Comparison of ENCODE assay signal across 8 cellular contexts in the genomic region with DNA sequence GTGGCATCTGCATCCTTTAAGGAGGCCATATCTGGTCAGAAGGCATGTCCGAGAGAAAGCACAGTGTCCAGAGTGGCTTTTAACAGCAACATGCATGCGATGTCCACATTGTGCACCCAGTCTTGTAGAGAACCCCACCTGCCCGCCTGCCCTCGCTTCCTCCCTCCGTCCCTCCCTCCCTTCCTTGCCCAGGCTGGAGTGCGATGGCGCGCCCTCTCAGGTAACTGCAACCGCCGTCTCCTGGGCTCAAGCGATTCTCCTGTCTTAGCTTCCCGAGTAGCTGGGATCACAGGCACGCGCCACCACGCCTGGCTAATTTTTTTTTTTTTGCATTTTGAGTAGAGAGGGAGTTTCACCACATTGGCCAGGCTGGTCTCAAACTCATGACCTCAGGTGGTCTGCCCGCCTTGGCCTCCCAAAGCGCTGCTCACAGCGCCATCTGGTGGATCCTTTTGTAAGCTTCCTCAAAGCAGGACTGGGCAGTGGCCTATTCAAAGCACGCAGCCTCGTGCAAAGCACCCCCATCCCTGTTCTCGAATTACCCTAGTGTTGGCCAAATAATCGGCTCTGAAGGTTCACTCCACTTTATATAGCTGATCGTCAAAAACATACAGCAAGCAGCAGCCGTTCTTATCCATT. TPM values are rescaled to one million over a fixed set of nuclear protein-coding genes. Genes with fewer than 3 reads are reported as not detected.
DNase-seq lines count a peak whose midpoint lies in the region; ATAC-seq and TF ChIP-seq lines count a peak whose summit lies in the region.

No MANE protein-coding gene starts in this region.

- H3K36me3 ChIP-seq in sigmoid colon, result no peaks in the 10 kb centered on the region

- peaks cover 6% of the 10 kb centered on the region for H3K4me1 Mint-ChIP-seq in activated CD4-positive, alpha-beta T cell treated with anti-CD3 and anti-CD28 coated beads, Interleukin-2, amount 10 ng/mL, durations not matched to agents 7 days and 5 days

- H3K27me3 ChIP-seq in sigmoid colon, result no peaks in the 10 kb centered on the region

- H3K4me1 ChIP-seq in sigmoid colon, result no peaks in the 10 kb centered on the region

- no peak overlapping the region for H3K4me3 Mint-ChIP-seq in activated CD4-positive, alpha-beta T cell treated with anti-CD3 and anti-CD28 coated beads, Interleukin-2, amount 10 ng/mL, durations not matched to agents 7 days and 5 days

- TF ChIP-seq EP300 in sigmoid colon (IDR thresholded peaks at IDR 0.05), result no peak

- H3K4me3 ChIP-seq in fibroblast of mammary gland (ENCODE audit: control insufficient read depth, low read depth, low read length) (no peak overlapping the region), sigmoid colon (no peak overlapping the region)

- peak; percentile 48 for ATAC-seq in HG03159 (IDR thresholded peaks at IDR 0.05; ENCODE audit: unreplicated experiment)
- no peak for ATAC-seq in HG02759 (IDR thresholded peaks at IDR 0.05; ENCODE audit: unreplicated experiment)

- no peak overlapping the region for H3K27ac ChIP-seq in sigmoid colon

- TF ChIP-seq POLR2A in sigmoid colon (IDR thresholded peaks at IDR 0.05), result no peak

- H3K9me3 ChIP-seq in sigmoid colon, result no peaks in the 10 kb centered on the region

- 85 to 88% methylated on average over 24 of the region's 24 CpGs for WGBS in sigmoid colon, 2 donors

- POLR2A ChIA-PET in activated CD4-positive, alpha-beta T cell treated with anti-CD3 and anti-CD28 coated beads, Interleukin-2, amount 10 ng/mL, durations not matched to agents 7 days and 5 days (lab: Charles Lee), result interaction anchor here (0.6 kb wide), 1 partner anchor 169 kb away, joined by 7 read pairs; no protein-coding TSS in a partner anchor

- no peaks in the 10 kb centered on the region for H3K9me3 Mint-ChIP-seq in activated CD4-positive, alpha-beta T cell treated with anti-CD3 and anti-CD28 coated beads, Interleukin-2, amount 10 ng/mL, durations not matched to agents 7 days and 5 days

- DNase-seq in CD1c-positive myeloid dendritic cell (ENCODE audit: extremely low spot score) (peak; percentile 32), fibroblast of mammary gland (ENCODE audit: low read depth) (peak; percentile 48), sigmoid colon (no peak), NCI-H187 (lab: John Stamatoyannopoulos, UW) (no peak), NCI-H1694 treated with DMSO at 0.1 percent for 48 hours (lab: John Stamatoyannopoulos, UW) (no peak)
- DNase-seq in activated CD4-positive, alpha-beta T cell treated with anti-CD3 and anti-CD28 coated beads, Interleukin-2, amount 10 ng/mL, durations not matched to agents 7 days and 5 days, result peak; percentile 39

- H3K36me3 Mint-ChIP-seq in activated CD4-positive, alpha-beta T cell treated with anti-CD3 and anti-CD28 coated beads, Interleukin-2, amount 10 ng/mL, durations not matched to agents 7 days and 5 days (ENCODE audit: low read depth), result peaks cover 18% of the 10 kb centered on the region

- peak; percentile 52 for TF ChIP-seq CTCF in fibroblast of mammary gland (conservative IDR thresholded peaks at IDR 0.05; ENCODE audit: control insufficient read depth, insufficient read depth, low read depth, low read length)
- TF ChIP-seq CTCF in sigmoid colon (IDR thresholded peaks at IDR 0.05), result peak in 3 of 4 experiments; percentile 7 to 36 (median 17)

- intact Hi-C loops in sigmoid colon (cut with DNase I), result no loop called here

- H3K27me3 Mint-ChIP-seq in activated CD4-positive, alpha-beta T cell treated with anti-CD3 and anti-CD28 coated beads, Interleukin-2, amount 10 ng/mL, durations not matched to agents 7 days and 5 days, result no peaks in the 10 kb centered on the region

- peak overlapping the region; percentile 25 for H3K27ac Mint-ChIP-seq in activated CD4-positive, alpha-beta T cell treated with anti-CD3 and anti-CD28 coated beads, Interleukin-2, amount 10 ng/mL, durations not matched to agents 7 days and 5 days

- CTCF ChIA-PET in activated CD4-positive, alpha-beta T cell treated with anti-CD3 and anti-CD28 coated beads, Interleukin-2, amount 10 ng/mL, durations not matched to agents 7 days and 5 days (lab: Charles Lee), result interaction anchor here (0.6 to 1.5 kb wide), 6 partner anchors 9 to 1430 kb away, joined by 3 to 4 read pairs (median 4); no protein-coding TSS in a partner anchor

RNA-seq across cellular contexts. Expression of gene BRCC3, which starts 15.0 kb away (rescaled TPM):
- total RNA-seq in activated CD4-positive, alpha-beta T cell treated with anti-CD3 and anti-CD28 coated beads, Interleukin-2, amount 10 ng/mL, durations not matched to agents 7 days and 5 days, result 10 to 100 TPM; 28.2 to 30.6 TPM
- total RNA-seq in sigmoid colon, result 10 to 100 TPM; 12.8 to 15.3 (median 14.2) TPM
- polyA plus RNA-seq in sigmoid colon, result 10 to 100 TPM; 18.6 to 28.7 (median 23.6) TPM

RNA-seq across cellular contexts. Expression of gene CMC4, which starts 15.4 kb away (rescaled TPM):
- total RNA-seq in activated CD4-positive, alpha-beta T cell treated with anti-CD3 and anti-CD28 coated beads, Interleukin-2, amount 10 ng/mL, durations not matched to agents 7 days and 5 days, result 1 to 10 TPM; 4.7 to 5.6 TPM
- total RNA-seq in sigmoid colon, result 10 to 100 TPM; 19.4 to 37.2 (median 30.2) TPM
- polyA plus RNA-seq in sigmoid colon, result 10 to 100 TPM; 10.5 to 25.7 (median 13.8) TPM

RNA-seq across cellular contexts. Expression of gene MTCP1, which starts 15.4 kb away (rescaled TPM):
- total RNA-seq in activated CD4-positive, alpha-beta T cell treated with anti-CD3 and anti-CD28 coated beads, Interleukin-2, amount 10 ng/mL, durations not matched to agents 7 days and 5 days, result 10 to 100 TPM; 18.1 to 19.6 TPM
- total RNA-seq in sigmoid colon, result 1 to 10 TPM; 3.1 to 3.9 (median 3.7) TPM
- polyA plus RNA-seq in sigmoid colon, result 10 to 100 TPM in 2 of 3 donors, 1 to 10 TPM in 1; 3.5 to 13.8 (median 12.5) TPM

RNA-seq across cellular contexts. Expression of gene FUNDC2, which starts 59.7 kb away (rescaled TPM):
- 10 to 100 TPM; 58.4 to 61.3 TPM for total RNA-seq in activated CD4-positive, alpha-beta T cell treated with anti-CD3 and anti-CD28 coated beads, Interleukin-2, amount 10 ng/mL, durations not matched to agents 7 days and 5 days
- 100 to 1,000 TPM in 1 of 4 donors, 10 to 100 TPM in 3; 83.1 to 101 (median 97.6) TPM for total RNA-seq in sigmoid colon
- polyA plus RNA-seq in sigmoid colon, result 100 to 1,000 TPM in 1 of 3 donors, 10 to 100 TPM in 2; 74.0 to 109 (median 76.3) TPM

Comparison
In these comparisons a context has a peak if more than half of its experiments do, and no peak if none do; other contexts are left out.
1. DNase-seq: peak in CD1c-positive myeloid dendritic cell (single experiment), activated CD4-positive, alpha-beta T cell treated with anti-CD3 and anti-CD28 coated beads, Interleukin-2, amount 10 ng/mL, durations not matched to agents 7 days and 5 days (single experiment) and fibroblast of mammary gland (single experiment); none in sigmoid colon (single experiment), NCI-H187 (0 of 2) and NCI-H1694 treated with DMSO at 0.1 percent for 48 hours (single experiment).